16 cellular contexts compared by ENCODE assay signal in the genomic region with DNA sequence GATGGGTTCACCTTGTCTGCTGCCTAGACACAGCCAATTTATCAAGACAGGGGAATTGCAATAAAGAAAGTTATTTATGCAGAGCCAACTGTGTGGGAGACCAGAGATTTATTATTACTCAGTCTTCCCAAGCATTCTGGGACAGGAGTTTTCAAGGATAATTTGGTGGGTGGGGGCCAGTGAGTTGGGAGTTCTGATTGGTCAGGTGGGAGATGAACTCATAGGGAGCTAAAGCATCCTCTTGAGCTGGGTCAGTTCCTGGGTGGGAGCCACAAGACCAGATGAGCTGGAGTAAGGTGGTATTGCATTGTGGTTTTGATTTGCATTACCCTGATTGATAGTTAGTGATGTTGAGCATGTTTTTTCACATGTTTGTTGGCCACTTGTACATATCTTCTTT.
DNase-seq lines count a peak whose midpoint lies in the region; ATAC-seq and TF ChIP-seq lines count a peak whose summit lies in the region.
"Had no signal": no experiment of that assay in that cellular context is flagged by ENCODE, and none has a peak within 500 bp of the region (broad histone marks: within the 10 kb centered on the region; RNA-seq: fewer than 3 reads in every experiment).

No MANE protein-coding gene starts in this region.

- peaks cover 16% of the 10 kb centered on the region for H3K27me3 ChIP-seq in CD4-positive, alpha-beta T cell (ENCODE audit: control insufficient read depth, insufficient read depth, low read length)

- no peak for DNase-seq in CD4-positive, alpha-beta T cell
- no peak for DNase-seq in activated B cell treated with CpG ODN at 0.5 μM for 24 hours
- no peak for DNase-seq in glutamatergic neuron
- DNase-seq in neural crest cell (ENCODE audit: low read depth, low spot score) = no peak
- DNase-seq in HuH-7.5 (ENCODE audit: low spot score) = no peak
- DNase-seq in activated T-cell treated with anti-CD3 and anti-CD28 coated beads, Interleukin-2, amount 50 U/mL, for 1 hour = no peak
- DNase-seq: ACHN; CD4-positive, alpha-beta memory T cell; COR-L47; DND-41; GDM1; H7 had no signal

- POLR2A ChIA-PET in CD4-positive, alpha-beta T cell (lab: Charles Lee) = no interaction called here
- POLR2A ChIA-PET in activated B cell treated with CpG ODN at 0.5 μM for 24 hours (lab: Charles Lee) = interaction anchor here (0.6 to 0.9 kb wide), 2 partner anchors 156 to 708 kb away, joined by 3 read pairs; a partner anchor contains a TSS

- no peaks in the 10 kb centered on the region for H3K9me3 ChIP-seq in CD4-positive, alpha-beta T cell (ENCODE audit: control insufficient read depth, low read length)

- H3K4me1 Mint-ChIP-seq in CD4-positive, alpha-beta T cell (ENCODE audit: low read depth) = peaks cover 29% of the 10 kb centered on the region
- H3K4me1 Mint-ChIP-seq in activated B cell treated with CpG ODN at 0.5 μM for 24 hours (peaks cover 14% of the 10 kb centered on the region), glutamatergic neuron (ENCODE audit: low read depth, unreplicated experiment) (peaks cover 3% of the 10 kb centered on the region), neural crest cell (peaks cover 17% of the 10 kb centered on the region)

- H3K27ac Mint-ChIP-seq in CD4-positive, alpha-beta T cell = peak overlapping the region; percentile 16
- peak overlapping the region; percentile 24 for H3K27ac Mint-ChIP-seq in activated B cell treated with CpG ODN at 0.5 μM for 24 hours
- no peak overlapping the region for H3K27ac Mint-ChIP-seq in glutamatergic neuron (ENCODE audit: unreplicated experiment)
- H3K27ac Mint-ChIP-seq in neural crest cell (ENCODE audit: unreplicated experiment) = no peak overlapping the region
- H3K27ac Mint-ChIP-seq: GM23338 had no signal

- H3K36me3 Mint-ChIP-seq in CD4-positive, alpha-beta T cell (ENCODE audit: low read depth) = peaks cover 10% of the 10 kb centered on the region
- H3K36me3 Mint-ChIP-seq in activated B cell treated with CpG ODN at 0.5 μM for 24 hours (ENCODE audit: low read depth) = no peaks in the 10 kb centered on the region
- no peaks in the 10 kb centered on the region for H3K36me3 Mint-ChIP-seq in glutamatergic neuron (ENCODE audit: unreplicated experiment)
- no peaks in the 10 kb centered on the region for H3K36me3 Mint-ChIP-seq in neural crest cell (ENCODE audit: low read depth)

- CTCF ChIA-PET in CD4-positive, alpha-beta T cell (lab: Charles Lee) = no interaction called here
- CTCF ChIA-PET in activated B cell treated with CpG ODN at 0.5 μM for 24 hours (lab: Charles Lee) = no interaction called here

- H3K27me3 Mint-ChIP-seq in CD4-positive, alpha-beta T cell = peaks cover 48% of the 10 kb centered on the region
- H3K27me3 Mint-ChIP-seq in activated B cell treated with CpG ODN at 0.5 μM for 24 hours = peaks cover 23% of the 10 kb centered on the region
- H3K27me3 Mint-ChIP-seq in glutamatergic neuron (ENCODE audit: unreplicated experiment) = peaks cover 12% of the 10 kb centered on the region
- peaks cover 72% of the 10 kb centered on the region for H3K27me3 Mint-ChIP-seq in neural crest cell (ENCODE audit: low read depth)

- H3K4me3 Mint-ChIP-seq in CD4-positive, alpha-beta T cell = peak overlapping the region; percentile 30
- H3K4me3 Mint-ChIP-seq in activated B cell treated with CpG ODN at 0.5 μM for 24 hours (no peak overlapping the region), glutamatergic neuron (ENCODE audit: unreplicated experiment) (peak overlapping the region; percentile 14), neural crest cell (peak overlapping the region; percentile 59)

- no peak overlapping the region for H3K27ac ChIP-seq in CD4-positive, alpha-beta T cell (ENCODE audit: low read depth, low read length)

- H3K9me3 Mint-ChIP-seq in CD4-positive, alpha-beta T cell = peaks cover 2% of the 10 kb centered on the region
- H3K9me3 Mint-ChIP-seq in activated B cell treated with CpG ODN at 0.5 μM for 24 hours = peaks cover 7% of the 10 kb centered on the region
- H3K9me3 Mint-ChIP-seq in glutamatergic neuron (ENCODE audit: unreplicated experiment) = peaks cover 9% of the 10 kb centered on the region
- peaks cover 7% of the 10 kb centered on the region for H3K9me3 Mint-ChIP-seq in neural crest cell

- no peak for ATAC-seq in CD4-positive, alpha-beta T cell (ENCODE audit: poor library complexity)
- ATAC-seq in activated B cell treated with CpG ODN at 0.5 μM for 24 hours (ENCODE audit: low read depth) = no peak
- no peak for ATAC-seq in HG02763 (IDR thresholded peaks at IDR 0.05; ENCODE audit: unreplicated experiment)
- no peak for ATAC-seq in HG02759 (IDR thresholded peaks at IDR 0.05; ENCODE audit: unreplicated experiment)
- ATAC-seq: GM23338, HepG2 had no signal

- intact Hi-C loops in CD4-positive, alpha-beta T cell (cut with DNase I, micrococcal nuclease) = no loop called here
- intact Hi-C loops in activated B cell treated with CpG ODN at 0.5 μM for 24 hours (cut with micrococcal nuclease) = loop anchor here (10.0 kb wide), 1 partner anchor 89 kb away; a partner anchor contains a TSS

- no peak for TF ChIP-seq CTCF in CD4-positive, alpha-beta T cell (IDR thresholded peaks at IDR 0.05)
- TF ChIP-seq CTCF in activated B cell treated with CpG ODN at 0.5 μM for 24 hours (IDR thresholded peaks at IDR 0.05) = no peak
- no peak for TF ChIP-seq CTCF in glutamatergic neuron (IDR thresholded peaks at IDR 0.05; ENCODE audit: partially characterized antibody, unreplicated experiment)
- TF ChIP-seq CTCF in neural crest cell (conservative IDR thresholded peaks at IDR 0.05) = no peak

Comparison
In these comparisons a context has a peak if more than half of its experiments do, and no peak if none do; other contexts are left out.
1. H3K27ac Mint-ChIP-seq: peak in CD4-positive, alpha-beta T cell (single experiment) and activated B cell treated with CpG ODN at 0.5 μM for 24 hours (single experiment); none in glutamatergic neuron (single experiment) and neural crest cell (single experiment).